8 cellular contexts compared by ENCODE assay signal in the genomic region with DNA sequence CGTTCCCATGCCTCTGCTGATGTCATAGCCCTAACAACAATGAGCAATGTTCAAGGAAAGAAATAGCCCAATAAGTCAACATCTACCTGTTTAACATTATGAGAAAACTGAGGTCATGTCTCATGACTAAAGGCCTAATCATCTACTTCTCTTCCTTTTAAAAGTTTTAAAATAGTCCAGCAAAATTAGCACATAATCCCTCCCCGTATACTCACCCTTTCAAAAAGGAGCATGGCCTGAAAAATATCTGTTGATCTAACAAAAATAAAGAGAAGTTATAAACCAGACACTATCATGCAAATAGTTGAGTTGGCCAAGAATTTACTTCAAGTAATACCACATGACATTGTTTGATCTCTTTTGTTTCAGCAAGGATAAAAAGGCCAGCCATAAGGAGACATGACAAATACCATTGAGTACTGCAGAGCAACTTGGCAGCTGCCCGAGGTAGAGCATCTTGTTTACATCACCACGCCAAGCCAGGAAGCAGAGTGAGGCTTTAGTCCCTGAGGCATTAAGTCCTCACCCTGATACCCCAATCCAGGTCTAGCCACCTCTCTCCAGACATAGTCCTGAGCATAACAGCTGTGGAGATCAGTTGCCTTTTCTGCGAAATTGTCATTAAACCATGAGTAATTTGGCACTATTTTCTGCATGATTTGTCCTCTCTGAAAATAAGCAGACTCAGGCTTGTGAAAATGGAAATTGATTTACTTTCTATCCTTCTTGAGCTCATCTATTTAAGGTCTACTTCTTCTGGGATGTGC.
DNase-seq lines count a peak whose midpoint lies in the region; TF ChIP-seq lines count a peak whose summit lies in the region.

No MANE protein-coding gene starts in this region.

- intact Hi-C loops in ovary (cut with DNase I) = loop anchor here in 1 of 4 donors (5.0 kb wide), 1 partner anchor 138 kb away; a partner anchor contains a TSS

- no peak overlapping the region for H3K4me3 ChIP-seq in epithelial cell of esophagus (ENCODE audit: low read length)
- H3K4me3 ChIP-seq in ovary = no peak overlapping the region

- TF ChIP-seq POLR2A in ovary (IDR thresholded peaks at IDR 0.05) = no peak

- TF ChIP-seq CTCF in epithelial cell of esophagus (IDR thresholded peaks at IDR 0.05; ENCODE audit: insufficient read depth, low read depth, low read length, missing control alignments) (no peak), ovary (IDR thresholded peaks at IDR 0.05) (no peak), GM13976 (IDR thresholded peaks at IDR 0.05; ENCODE audit: borderline replicate concordance, control extremely low read depth, extremely low read depth, insufficient read depth, missing control alignments) (no peak)

- peak overlapping the region in 1 of 2 donors; percentile 64 for H3K27ac ChIP-seq in ovary

- H3K4me1 ChIP-seq in ovary (ENCODE audit: insufficient read depth) = peaks cover 3% of the 10 kb centered on the region

- no peak for TF ChIP-seq EP300 in ovary (IDR thresholded peaks at IDR 0.05)

- no peaks in the 10 kb centered on the region for H3K27me3 ChIP-seq in ovary

- 34 to 37% (median 36%) methylated on average over 5 of the region's 5 CpGs for WGBS in ovary, 3 donors

- DNase-seq in DMS 273 treated with DMSO at 0.1 percent for 48 hours (lab: John Stamatoyannopoulos, UW) (peak; percentile 42), NCI-H226 (peak; percentile 67), epithelial cell of esophagus (ENCODE audit: low read depth) (peak; percentile 92), ovary (peak; percentile 19 to 53 (median 35)), GM13976 (ENCODE audit: low spot score) (no peak), NCI-H526 treated with DMSO at 0.1 percent for 48 hours (lab: John Stamatoyannopoulos, UW) (no peak), putamen (ENCODE audit: low spot score) (no peak), ureter (ENCODE audit: low spot score) (no peak)

- in situ Hi-C loops in GM13976 (cut with MboI; ENCODE audit: low sequenced_read_pairs, unreplicated experiment) = no loop called here

- H3K9me3 ChIP-seq in ovary = no peaks in the 10 kb centered on the region

- no peaks in the 10 kb centered on the region for H3K36me3 ChIP-seq in ovary

Comparison
In these comparisons a context has a peak if more than half of its experiments do, and no peak if none do; other contexts are left out.
1. DNase-seq: peak in DMS 273 treated with DMSO at 0.1 percent for 48 hours (single experiment), NCI-H226 (single experiment), epithelial cell of esophagus (single experiment) and ovary (5 of 5); none in GM13976 (single experiment), NCI-H526 treated with DMSO at 0.1 percent for 48 hours (single experiment), putamen (single experiment) and ureter (single experiment).